8 cellular contexts compared by ENCODE assay signal in genomic region chr6:11785449-11785951, GRCh38. TPM values are rescaled to one million over a fixed set of nuclear protein-coding genes. Genes with fewer than 3 reads are reported as not detected.
A peak's percentile ranks its signal among the peaks of the same experiment; 100 is the strongest.
DNase-seq lines count a peak whose midpoint lies in the region; ATAC-seq and TF ChIP-seq lines count a peak whose summit lies in the region.

No MANE protein-coding gene starts in this region.

- H3K27me3 ChIP-seq in colonic mucosa = no peaks in the 10 kb centered on the region

- H3K27ac ChIP-seq in colonic mucosa = peak overlapping the region; percentile 80

- intact Hi-C loops in colonic mucosa (cut with DNase I) = no loop called here

- H3K9ac ChIP-seq in colonic mucosa (ENCODE audit: low read depth in 2 of 2, low read length in 2 of 2) = peak overlapping the region; percentile 48 to 53

- H3K9me3 ChIP-seq in colonic mucosa = no peaks in the 10 kb centered on the region

- TF ChIP-seq CTCF in GM12865 (IDR thresholded peaks at IDR 0.05; ENCODE audit: insufficient read depth, low read depth, low read length, missing control alignments) = no peak
- TF ChIP-seq CTCF in colonic mucosa (IDR thresholded peaks at IDR 0.05) = no peak

- peak; percentile 90 for DNase-seq in GM12865 (ENCODE audit: low read depth)
- no peak for DNase-seq in colonic mucosa
- DNase-seq in NCI-H524 treated with DMSO at 0.1 percent for 48 hours (lab: John Stamatoyannopoulos, UW) = no peak
- no peak for DNase-seq in NCI-H2196 (lab: John Stamatoyannopoulos, UW; ENCODE audit: unreplicated experiment)
- no peak for DNase-seq in NCI-H2171 treated with DMSO at 0.1 percent for 48 hours (lab: John Stamatoyannopoulos, UW)

- no peaks in the 10 kb centered on the region for H3K36me3 ChIP-seq in colonic mucosa

- no peaks in the 10 kb centered on the region for H3K4me1 ChIP-seq in colonic mucosa

- peak overlapping the region; percentile 64 for H3K4me3 ChIP-seq in GM12865 (ENCODE audit: low read depth, low read length)
- peak overlapping the region; percentile 4 for H3K4me3 ChIP-seq in colonic mucosa

- ATAC-seq in GM19395 (IDR thresholded peaks at IDR 0.05; ENCODE audit: unreplicated experiment) (peak; percentile 67), HG03442 (IDR thresholded peaks at IDR 0.05; ENCODE audit: unreplicated experiment) (peak; percentile 58), HG02840 (IDR thresholded peaks at IDR 0.05; ENCODE audit: low FRiP score, unreplicated experiment) (no peak)

RNA-seq across cellular contexts. Expression of gene ADTRP, which starts 6.9 kb away (rescaled TPM):
- 10 to 100 TPM; 56.6 to 79.9 TPM for total RNA-seq in colonic mucosa
